Comparison of ENCODE assay signal across 32 cellular contexts in genomic region chr11:81655351-81655750, GRCh38.
"Had no signal": no experiment of that assay in that cellular context is flagged by ENCODE, and none has a peak within 500 bp of the region (broad histone marks: within the 10 kb centered on the region; RNA-seq: fewer than 3 reads in every experiment).

No MANE protein-coding gene starts in this region.

- H3K4me1 ChIP-seq: adrenal gland, ascending aorta, esophagus squamous epithelium, gastroesophageal sphincter, heart right ventricle had no signal

- DNase-seq: activated CD4-positive, alpha-beta memory T cell treated with anti-CD3 and anti-CD28 coated beads for 36 hours; activated CD4-positive, alpha-beta T cell treated with anti-CD3 and anti-CD28 coated beads for 36 hours; activated CD4-positive, alpha-beta T cell treated with anti-CD3 and anti-CD28 coated beads, Interleukin-2, amount 10 ng/mL, durations not matched to agents 24 days and 14 days; activated CD4-positive, CD25-positive, alpha-beta regulatory T cell; activated CD4-positive, CD25-positive, alpha-beta regulatory T cell treated with anti-CD3 and anti-CD28 coated beads, Interleukin-2, amount 50 U/mL, for 72 hours; activated CD8-positive, alpha-beta memory T cell treated with anti-CD3 and anti-CD28 coated beads, Interleukin-2, amount 10 ng/mL, durations not matched to agents 7 days and 5 days; activated CD8-positive, alpha-beta memory T cell treated with anti-CD3 and anti-CD28 coated beads, Interleukin-2, amount 50 U/mL, for 4 hours; activated CD8-positive, alpha-beta T cell treated with anti-CD3 and anti-CD28 coated beads, Interleukin-2, amount 10 ng/mL, durations not matched to agents 7 days and 5 days; activated effector memory CD4-positive, alpha-beta T cell treated with anti-CD3 and anti-CD28 coated beads, Interleukin-2, amount 50 U/mL, for 16 hours; activated naive CD4-positive, alpha-beta T cell treated with anti-CD3 and anti-CD28 coated beads for 36 hours; activated naive CD8-positive, alpha-beta T cell treated with anti-CD3 and anti-CD28 coated beads for 36 hours; activated naive CD8-positive, alpha-beta T cell treated with anti-CD3 and anti-CD28 coated beads, Interleukin-2, amount 50 U/mL, for 24 hours; activated T-cell treated with anti-CD3 and anti-CD28 coated beads, Interleukin-2, amount 50 U/mL, for 1 hour; activated T-cell treated with anti-CD3 and anti-CD28 coated beads, Interleukin-2, amount 50 U/mL, for 48 hours; adrenal gland; effector CD8-positive, alpha-beta T cell; esophagus squamous epithelium; foreskin melanocyte; heart right ventricle; T-helper 2 cell had no signal

- H3K27me3 ChIP-seq: adrenal gland, esophagus squamous epithelium, heart right ventricle had no signal

- H3K27ac Mint-ChIP-seq: activated CD4-positive, alpha-beta memory T cell treated with anti-CD3 and anti-CD28 coated beads for 36 hours; activated CD4-positive, alpha-beta T cell treated with anti-CD3 and anti-CD28 coated beads for 36 hours; activated CD4-positive, alpha-beta T cell treated with anti-CD3 and anti-CD28 coated beads, Interleukin-2, amount 10 ng/mL, durations not matched to agents 24 days and 14 days; activated CD8-positive, alpha-beta memory T cell treated with anti-CD3 and anti-CD28 coated beads, Interleukin-2, amount 10 ng/mL, durations not matched to agents 7 days and 5 days; activated CD8-positive, alpha-beta T cell treated with anti-CD3 and anti-CD28 coated beads, Interleukin-2, amount 10 ng/mL, durations not matched to agents 7 days and 5 days; activated naive CD4-positive, alpha-beta T cell treated with anti-CD3 and anti-CD28 coated beads for 36 hours; activated naive CD4-positive, alpha-beta T cell treated with anti-CD3 and anti-CD28 coated beads, Interleukin-2, amount 50 U/mL, for 24 hours; activated naive CD8-positive, alpha-beta T cell treated with anti-CD3 and anti-CD28 coated beads for 36 hours; activated naive CD8-positive, alpha-beta T cell treated with anti-CD3 and anti-CD28 coated beads, Interleukin-2, amount 50 U/mL, for 24 hours; activated T-helper 1 cell treated with anti-CD3 and anti-CD28 coated beads, Interleukin-12 subunit alpha, Interleukin-12 subunit beta, Interleukin-2, Interleukin-4 antibody, amounts not matched to agents 30 ng/mL and 10 ng/mL and 1 ng/mL, durations not matched to agents 14 hours and 24 hours and 36 hours; activated T-helper 2 cell treated with anti-CD3 and anti-CD28 coated beads, Interferon-gamma antibody, Interleukin-2, Interleukin-4, amounts not matched to agents 10 μg/mL and 5 μg/mL and 100 μg/mL, durations not matched to agents 14 hours and 24 hours and 36 hours; brain had no signal

- H3K4me3 Mint-ChIP-seq: activated CD4-positive, alpha-beta memory T cell treated with anti-CD3 and anti-CD28 coated beads for 36 hours; activated CD4-positive, alpha-beta T cell treated with anti-CD3 and anti-CD28 coated beads for 36 hours; activated CD4-positive, alpha-beta T cell treated with anti-CD3 and anti-CD28 coated beads, Interleukin-2, amount 10 ng/mL, durations not matched to agents 24 days and 14 days; activated CD8-positive, alpha-beta memory T cell treated with anti-CD3 and anti-CD28 coated beads, Interleukin-2, amount 10 ng/mL, durations not matched to agents 7 days and 5 days; activated CD8-positive, alpha-beta T cell treated with anti-CD3 and anti-CD28 coated beads, Interleukin-2, amount 10 ng/mL, durations not matched to agents 7 days and 5 days; activated naive CD4-positive, alpha-beta T cell treated with anti-CD3 and anti-CD28 coated beads for 36 hours; activated naive CD4-positive, alpha-beta T cell treated with anti-CD3 and anti-CD28 coated beads, Interleukin-2, amount 50 U/mL, for 24 hours; activated naive CD8-positive, alpha-beta T cell treated with anti-CD3 and anti-CD28 coated beads for 36 hours; activated naive CD8-positive, alpha-beta T cell treated with anti-CD3 and anti-CD28 coated beads, Interleukin-2, amount 50 U/mL, for 24 hours; activated T-helper 1 cell treated with anti-CD3 and anti-CD28 coated beads, Interleukin-12 subunit alpha, Interleukin-12 subunit beta, Interleukin-2, Interleukin-4 antibody, amounts not matched to agents 30 ng/mL and 10 ng/mL and 1 ng/mL, durations not matched to agents 14 hours and 24 hours and 36 hours; brain; central memory CD8-positive, alpha-beta T cell had no signal

- H3K4me1 Mint-ChIP-seq: activated CD4-positive, alpha-beta T cell treated with anti-CD3 and anti-CD28 coated beads for 36 hours; activated CD4-positive, alpha-beta T cell treated with anti-CD3 and anti-CD28 coated beads, Interleukin-2, amount 10 ng/mL, durations not matched to agents 24 days and 14 days; activated CD8-positive, alpha-beta memory T cell treated with anti-CD3 and anti-CD28 coated beads, Interleukin-2, amount 10 ng/mL, durations not matched to agents 7 days and 5 days; activated naive CD4-positive, alpha-beta T cell treated with anti-CD3 and anti-CD28 coated beads, Interleukin-2, amount 50 U/mL, for 24 hours; activated naive CD8-positive, alpha-beta T cell treated with anti-CD3 and anti-CD28 coated beads for 36 hours; activated naive CD8-positive, alpha-beta T cell treated with anti-CD3 and anti-CD28 coated beads, Interleukin-2, amount 50 U/mL, for 24 hours; brain; central memory CD8-positive, alpha-beta T cell had no signal

- ATAC-seq: activated CD4-positive, alpha-beta T cell treated with anti-CD3 and anti-CD28 coated beads for 36 hours; activated CD8-positive, alpha-beta memory T cell treated with anti-CD3 and anti-CD28 coated beads, Interleukin-2, amount 10 ng/mL, durations not matched to agents 7 days and 5 days; activated CD8-positive, alpha-beta T cell treated with anti-CD3 and anti-CD28 coated beads, Interleukin-2, amount 10 ng/mL, durations not matched to agents 7 days and 5 days; activated naive CD8-positive, alpha-beta T cell treated with anti-CD3 and anti-CD28 coated beads, Interleukin-2, amount 50 U/mL, for 24 hours; gastroesophageal sphincter; heart right ventricle had no signal

- H3K27me3 Mint-ChIP-seq: activated CD4-positive, alpha-beta T cell treated with anti-CD3 and anti-CD28 coated beads, Interleukin-2, amount 10 ng/mL, durations not matched to agents 24 days and 14 days; brain had no signal

- FAIRE-seq: bronchial epithelial cell, colon, endometrium, endothelial cell of umbilical vein had no signal

- H3K9me3 ChIP-seq: adrenal gland had no signal

- H3K27ac ChIP-seq: adrenal gland, ascending aorta, epithelial cell of prostate, esophagus squamous epithelium, gastroesophageal sphincter, heart right ventricle had no signal

- H3K36me3 Mint-ChIP-seq: activated CD4-positive, alpha-beta memory T cell treated with anti-CD3 and anti-CD28 coated beads for 36 hours; activated CD8-positive, alpha-beta memory T cell treated with anti-CD3 and anti-CD28 coated beads, Interleukin-2, amount 10 ng/mL, durations not matched to agents 7 days and 5 days; activated naive CD4-positive, alpha-beta T cell treated with anti-CD3 and anti-CD28 coated beads, Interleukin-2, amount 50 U/mL, for 24 hours; brain had no signal

- H3K9me3 Mint-ChIP-seq: activated CD4-positive, alpha-beta T cell treated with anti-CD3 and anti-CD28 coated beads, Interleukin-2, amount 10 ng/mL, durations not matched to agents 24 days and 14 days; activated T-helper 1 cell treated with anti-CD3 and anti-CD28 coated beads, Interleukin-12 subunit alpha, Interleukin-12 subunit beta, Interleukin-2, Interleukin-4 antibody, amounts not matched to agents 30 ng/mL and 10 ng/mL and 1 ng/mL, durations not matched to agents 14 hours and 24 hours and 36 hours; activated T-helper 2 cell treated with anti-CD3 and anti-CD28 coated beads, Interferon-gamma antibody, Interleukin-2, Interleukin-4, amounts not matched to agents 10 μg/mL and 5 μg/mL and 100 μg/mL, durations not matched to agents 14 hours and 24 hours and 36 hours; central memory CD8-positive, alpha-beta T cell had no signal

- H3K4me3 ChIP-seq: adrenal gland, ascending aorta, esophagus squamous epithelium, gastroesophageal sphincter, heart right ventricle had no signal

- H3K36me3 ChIP-seq: adrenal gland, ascending aorta, esophagus squamous epithelium, gastroesophageal sphincter, heart right ventricle had no signal
